In genomic region chr20:57391439-57392129, GRCh38 we compare ENCODE assay signal across 1 cellular context.
TF ChIP-seq lines count a peak whose summit lies in the region.

No MANE protein-coding gene starts in this region.

TF ChIP-seq in IMR-90, 13 proteins besides CTCF, POLR2A, EP300 and RAD21:
- no peak for TF ChIP-seq MXI1 (IDR thresholded peaks at IDR 0.05; ENCODE audit: borderline replicate concordance, low read depth, low read length)
- no peak for TF ChIP-seq NFE2L2 (IDR thresholded peaks at IDR 0.05; ENCODE audit: low read depth, low read length)
- no peak for TF ChIP-seq ELK1 (IDR thresholded peaks at IDR 0.05; ENCODE audit: borderline replicate concordance, low read depth, low read length)
- TF ChIP-seq MAZ (IDR thresholded peaks at IDR 0.05; ENCODE audit: borderline replicate concordance, low read depth, low read length) = no peak
- TF ChIP-seq BHLHE40 (IDR thresholded peaks at IDR 0.05; ENCODE audit: low read depth, low read length) = no peak
- TF ChIP-seq MAFK (IDR thresholded peaks at IDR 0.05; ENCODE audit: low read depth, low read length) = no peak
- no peak for TF ChIP-seq RFX5 (IDR thresholded peaks at IDR 0.05; ENCODE audit: low read depth, low read length)
- TF ChIP-seq CEBPB (IDR thresholded peaks at IDR 0.05; ENCODE audit: low read depth, low read length) = no peak
- no peak for TF ChIP-seq RCOR1 (IDR thresholded peaks at IDR 0.05; ENCODE audit: insufficient replicate concordance, low read length)
- no peak for TF ChIP-seq CHD1 (IDR thresholded peaks at IDR 0.05; ENCODE audit: low read depth, low read length)
- no peak for TF ChIP-seq USF2 (IDR thresholded peaks at IDR 0.05; ENCODE audit: low read depth, low read length)
- no peak for TF ChIP-seq SMC3 (IDR thresholded peaks at IDR 0.05; ENCODE audit: low read depth, low read length)
- TF ChIP-seq FOS (IDR thresholded peaks at IDR 0.05; ENCODE audit: low read depth, low read length) = no peak
TF ChIP-seq in IMR-90: peak in this region for 0.
